ENCODE assay signal across 1 cellular context in genomic region chr13:108947551-108948030, GRCh38.
TF ChIP-seq lines count a peak whose summit lies in the region.

No MANE protein-coding gene starts in this region.

TF ChIP-seq in GM23338, 12 proteins besides CTCF, POLR2A, EP300 and RAD21 (continued from another document):
- TF ChIP-seq, protein P1, sequence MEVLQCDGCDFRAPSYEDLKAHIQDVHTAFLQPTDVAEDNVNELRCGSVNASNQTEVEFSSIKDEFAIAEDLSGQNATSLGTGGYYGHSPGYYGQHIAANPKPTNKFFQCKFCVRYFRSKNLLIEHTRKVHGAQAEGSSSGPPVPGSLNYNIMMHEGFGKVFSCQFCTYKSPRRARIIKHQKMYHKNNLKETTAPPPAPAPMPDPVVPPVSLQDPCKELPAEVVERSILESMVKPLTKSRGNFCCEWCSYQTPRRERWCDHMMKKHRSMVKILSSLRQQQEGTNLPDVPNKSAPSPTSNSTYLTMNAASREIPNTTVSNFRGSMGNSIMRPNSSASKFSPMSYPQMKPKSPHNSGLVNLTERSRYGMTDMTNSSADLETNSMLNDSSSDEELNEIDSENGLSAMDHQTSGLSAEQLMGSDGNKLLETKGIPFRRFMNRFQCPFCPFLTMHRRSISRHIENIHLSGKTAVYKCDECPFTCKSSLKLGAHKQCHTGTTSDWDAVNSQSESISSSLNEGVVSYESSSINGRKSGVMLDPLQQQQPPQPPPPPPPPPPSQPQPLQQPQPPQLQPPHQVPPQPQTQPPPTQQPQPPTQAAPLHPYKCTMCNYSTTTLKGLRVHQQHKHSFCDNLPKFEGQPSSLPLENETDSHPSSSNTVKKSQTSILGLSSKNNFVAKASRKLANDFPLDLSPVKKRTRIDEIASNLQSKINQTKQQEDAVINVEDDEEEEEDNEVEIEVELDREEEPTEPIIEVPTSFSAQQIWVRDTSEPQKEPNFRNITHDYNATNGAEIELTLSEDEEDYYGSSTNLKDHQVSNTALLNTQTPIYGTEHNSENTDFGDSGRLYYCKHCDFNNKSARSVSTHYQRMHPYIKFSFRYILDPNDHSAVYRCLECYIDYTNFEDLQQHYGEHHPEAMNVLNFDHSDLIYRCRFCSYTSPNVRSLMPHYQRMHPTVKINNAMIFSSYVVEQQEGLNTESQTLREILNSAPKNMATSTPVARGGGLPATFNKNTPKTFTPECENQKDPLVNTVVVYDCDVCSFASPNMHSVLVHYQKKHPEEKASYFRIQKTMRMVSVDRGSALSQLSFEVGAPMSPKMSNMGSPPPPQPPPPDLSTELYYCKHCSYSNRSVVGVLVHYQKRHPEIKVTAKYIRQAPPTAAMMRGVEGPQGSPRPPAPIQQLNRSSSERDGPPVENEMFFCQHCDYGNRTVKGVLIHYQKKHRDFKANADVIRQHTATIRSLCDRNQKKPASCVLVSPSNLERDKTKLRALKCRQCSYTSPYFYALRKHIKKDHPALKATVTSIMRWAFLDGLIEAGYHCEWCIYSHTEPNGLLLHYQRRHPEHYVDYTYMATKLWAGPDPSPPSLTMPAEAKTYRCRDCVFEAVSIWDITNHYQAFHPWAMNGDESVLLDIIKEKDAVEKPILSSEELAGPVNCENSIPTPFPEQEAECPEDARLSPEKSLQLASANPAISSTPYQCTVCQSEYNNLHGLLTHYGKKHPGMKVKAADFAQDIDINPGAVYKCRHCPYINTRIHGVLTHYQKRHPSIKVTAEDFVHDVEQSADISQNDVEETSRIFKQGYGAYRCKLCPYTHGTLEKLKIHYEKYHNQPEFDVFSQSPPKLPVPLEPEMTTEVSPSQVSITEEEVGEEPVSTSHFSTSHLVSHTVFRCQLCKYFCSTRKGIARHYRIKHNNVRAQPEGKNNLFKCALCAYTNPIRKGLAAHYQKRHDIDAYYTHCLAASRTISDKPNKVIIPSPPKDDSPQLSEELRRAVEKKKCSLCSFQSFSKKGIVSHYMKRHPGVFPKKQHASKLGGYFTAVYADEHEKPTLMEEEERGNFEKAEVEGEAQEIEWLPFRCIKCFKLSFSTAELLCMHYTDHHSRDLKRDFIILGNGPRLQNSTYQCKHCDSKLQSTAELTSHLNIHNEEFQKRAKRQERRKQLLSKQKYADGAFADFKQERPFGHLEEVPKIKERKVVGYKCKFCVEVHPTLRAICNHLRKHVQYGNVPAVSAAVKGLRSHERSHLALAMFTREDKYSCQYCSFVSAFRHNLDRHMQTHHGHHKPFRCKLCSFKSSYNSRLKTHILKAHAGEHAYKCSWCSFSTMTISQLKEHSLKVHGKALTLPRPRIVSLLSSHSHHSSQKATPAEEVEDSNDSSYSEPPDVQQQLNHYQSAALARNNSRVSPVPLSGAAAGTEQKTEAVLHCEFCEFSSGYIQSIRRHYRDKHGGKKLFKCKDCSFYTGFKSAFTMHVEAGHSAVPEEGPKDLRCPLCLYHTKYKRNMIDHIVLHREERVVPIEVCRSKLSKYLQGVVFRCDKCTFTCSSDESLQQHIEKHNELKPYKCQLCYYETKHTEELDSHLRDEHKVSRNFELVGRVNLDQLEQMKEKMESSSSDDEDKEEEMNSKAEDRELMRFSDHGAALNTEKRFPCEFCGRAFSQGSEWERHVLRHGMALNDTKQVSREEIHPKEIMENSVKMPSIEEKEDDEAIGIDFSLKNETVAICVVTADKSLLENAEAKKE (CRISPR knock-in tag; IDR thresholded peaks at IDR 0.05): no peak
- TF ChIP-seq REST (IDR thresholded peaks at IDR 0.05; ENCODE audit: unreplicated experiment) (no peak), ZNF331 (CRISPR knock-in tag; IDR thresholded peaks at IDR 0.05; ENCODE audit: low read depth) (no peak), EZH2phosphoT487 (IDR thresholded peaks at IDR 0.05; ENCODE audit: unreplicated experiment) (no peak), STAT1 (IDR thresholded peaks at IDR 0.05; ENCODE audit: unreplicated experiment) (no peak), CREB1 (CRISPR knock-in tag; IDR thresholded peaks at IDR 0.05; ENCODE audit: low read depth) (no peak), NANOG (IDR thresholded peaks at IDR 0.05; ENCODE audit: borderline replicate concordance) (no peak), POLR2AphosphoS5 (IDR thresholded peaks at IDR 0.05; ENCODE audit: low read depth) (no peak)
- TF ChIP-seq, protein P2, sequence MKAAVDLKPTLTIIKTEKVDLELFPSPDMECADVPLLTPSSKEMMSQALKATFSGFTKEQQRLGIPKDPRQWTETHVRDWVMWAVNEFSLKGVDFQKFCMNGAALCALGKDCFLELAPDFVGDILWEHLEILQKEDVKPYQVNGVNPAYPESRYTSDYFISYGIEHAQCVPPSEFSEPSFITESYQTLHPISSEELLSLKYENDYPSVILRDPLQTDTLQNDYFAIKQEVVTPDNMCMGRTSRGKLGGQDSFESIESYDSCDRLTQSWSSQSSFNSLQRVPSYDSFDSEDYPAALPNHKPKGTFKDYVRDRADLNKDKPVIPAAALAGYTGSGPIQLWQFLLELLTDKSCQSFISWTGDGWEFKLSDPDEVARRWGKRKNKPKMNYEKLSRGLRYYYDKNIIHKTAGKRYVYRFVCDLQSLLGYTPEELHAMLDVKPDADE (IDR thresholded peaks at IDR 0.05): no peak
